ENCODE assay signal across 1 cellular context in the genomic region with DNA sequence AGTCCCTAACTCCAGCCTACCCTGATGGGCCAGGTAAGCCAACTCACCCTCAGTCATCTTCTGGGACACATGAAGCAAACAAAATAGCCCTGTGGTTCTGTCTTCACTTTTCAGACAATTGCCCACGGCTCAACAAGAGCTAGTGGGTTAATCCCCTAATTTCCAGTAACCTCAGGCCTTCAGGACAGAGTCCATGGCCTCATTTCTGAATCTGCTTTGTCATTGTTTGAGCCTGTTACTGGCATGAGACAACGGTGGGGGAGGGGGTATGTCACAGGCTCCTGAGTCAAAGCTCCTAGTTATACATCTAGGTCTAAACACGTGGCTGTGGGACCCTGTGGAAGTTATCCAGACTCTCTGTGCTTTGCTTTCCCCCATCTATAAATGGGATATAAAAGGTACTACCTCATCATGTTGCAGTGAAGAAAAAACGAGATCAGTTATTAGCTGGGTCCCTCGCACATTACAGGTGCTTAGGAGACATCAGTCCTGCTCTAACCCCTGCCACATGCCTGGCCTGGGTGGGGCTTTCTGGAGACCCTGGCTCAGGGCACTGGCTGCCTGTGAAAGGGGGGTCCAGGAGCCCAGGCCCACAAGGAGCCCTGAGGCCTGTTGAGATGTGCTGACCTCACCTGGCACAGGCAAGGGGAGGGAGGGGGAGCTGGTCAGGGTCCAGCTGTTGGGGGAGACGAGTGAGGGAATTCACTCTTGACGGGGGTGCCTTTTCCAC.
TF ChIP-seq lines count a peak whose summit lies in the region.

No MANE protein-coding gene starts in this region.

TF ChIP-seq in liver, 16 proteins besides CTCF, POLR2A, EP300 and RAD21 (continued from another document):
- TF ChIP-seq, protein P1, sequence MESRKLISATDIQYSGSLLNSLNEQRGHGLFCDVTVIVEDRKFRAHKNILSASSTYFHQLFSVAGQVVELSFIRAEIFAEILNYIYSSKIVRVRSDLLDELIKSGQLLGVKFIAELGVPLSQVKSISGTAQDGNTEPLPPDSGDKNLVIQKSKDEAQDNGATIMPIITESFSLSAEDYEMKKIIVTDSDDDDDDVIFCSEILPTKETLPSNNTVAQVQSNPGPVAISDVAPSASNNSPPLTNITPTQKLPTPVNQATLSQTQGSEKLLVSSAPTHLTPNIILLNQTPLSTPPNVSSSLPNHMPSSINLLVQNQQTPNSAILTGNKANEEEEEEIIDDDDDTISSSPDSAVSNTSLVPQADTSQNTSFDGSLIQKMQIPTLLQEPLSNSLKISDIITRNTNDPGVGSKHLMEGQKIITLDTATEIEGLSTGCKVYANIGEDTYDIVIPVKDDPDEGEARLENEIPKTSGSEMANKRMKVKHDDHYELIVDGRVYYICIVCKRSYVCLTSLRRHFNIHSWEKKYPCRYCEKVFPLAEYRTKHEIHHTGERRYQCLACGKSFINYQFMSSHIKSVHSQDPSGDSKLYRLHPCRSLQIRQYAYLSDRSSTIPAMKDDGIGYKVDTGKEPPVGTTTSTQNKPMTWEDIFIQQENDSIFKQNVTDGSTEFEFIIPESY (IDR thresholded peaks at IDR 0.05) = peak; percentile 80
- TF ChIP-seq RXRA (IDR thresholded peaks at IDR 0.05) (peak; percentile 81 to 89), ATF3 (IDR thresholded peaks at IDR 0.05) (no peak)
